ENCODE assay signal across 8 cellular contexts in genomic region chr1:205488074-205488723, GRCh38. TPM values are rescaled to one million over a fixed set of nuclear protein-coding genes. Genes with fewer than 3 reads are reported as not detected.
DNase-seq lines count a peak whose midpoint lies in the region; ATAC-seq and TF ChIP-seq lines count a peak whose summit lies in the region.

No MANE protein-coding gene starts in this region.

- H3K4me1 ChIP-seq in HEK293 (ENCODE audit: control insufficient read depth, insufficient read depth, low read length) (peaks cover 6% of the 10 kb centered on the region), upper lobe of right lung (peaks cover 10% of the 10 kb centered on the region)

- TF ChIP-seq CTCF in HEK293 (tag by site-specific recombination; IDR thresholded peaks at IDR 0.05) (peak; percentile 59; the same call in 1 of the 2 replicates), upper lobe of right lung (IDR thresholded peaks at IDR 0.05) (peak; percentile 81)

- POLR2A ChIA-PET in HEK293 (lab: Yijun Ruan, JAX), result interaction anchor here (0.9 to 1.5 kb wide), 3 partner anchors 14 to 36 kb away, joined by 3 to 5 read pairs (median 3); no protein-coding TSS in a partner anchor

- H3K27ac ChIP-seq in HEK293 (ENCODE audit: extremely low read depth, low read depth, low read length) (no peak overlapping the region), upper lobe of right lung (no peak overlapping the region)

- H3K4me3 ChIP-seq in HEK293 (ENCODE audit: low read depth, low read length) (no peak overlapping the region), upper lobe of right lung (no peak overlapping the region)

- CTCF ChIA-PET in HEK293 (lab: Yijun Ruan, JAX), result interaction anchor here (0.6 to 19.2 kb wide), 35 partner anchors 10 to 215 kb away, joined by 3 to 459 read pairs (median 6); no protein-coding TSS in a partner anchor

- ATAC-seq in upper lobe of right lung (peak; percentile 84), GM21786 (IDR thresholded peaks at IDR 0.05; ENCODE audit: unreplicated experiment) (no peak)

- H3K9me3 ChIP-seq in HEK293 (ENCODE audit: control insufficient read depth, insufficient read depth, low read depth, low read length), result no peaks in the 10 kb centered on the region
- H3K9me3 ChIP-seq in upper lobe of right lung, result no peaks in the 10 kb centered on the region

- DNase-seq in Caki2 (ENCODE audit: low read depth), result peak; percentile 57
- DNase-seq in NCI-H446 treated with DMSO at 0.1 percent for 48 hours (lab: John Stamatoyannopoulos, UW), result peak; percentile 56
- DNase-seq in activated CD4-positive, alpha-beta T cell treated with anti-CD3 and anti-CD28 coated beads, Interleukin-2, amount 50 U/mL, for 1 hour, result peak; percentile 31
- peak; percentile 78 for DNase-seq in epidermal melanocyte (ENCODE audit: insufficient read length, low spot score)
- peak; percentile 72 for DNase-seq in midbrain (lab: John Stamatoyannopoulos, UW)
- DNase-seq in upper lobe of right lung, result no peak

- H3K36me3 ChIP-seq in HEK293 (ENCODE audit: control insufficient read depth in 2 of 2, insufficient read depth in 1 of 2, low read length in 2 of 2) (no peaks in the 10 kb centered on the region), upper lobe of right lung (no peaks in the 10 kb centered on the region)

- peaks cover 14% of the 10 kb centered on the region for H3K27me3 ChIP-seq in upper lobe of right lung

- intact Hi-C loops in upper lobe of right lung (cut with DNase I), result loop anchor here (5.0 to 10.0 kb wide), 4 partner anchors 34 to 213 kb away; partner anchors contain the start of gene KLHDC8A

- in situ Hi-C loops in Caki2 (cut with HindIII; ENCODE audit: low pct_unique_long_range_greater_than_20kb, low sequenced_read_pairs), result no loop called here

TF ChIP-seq in HEK293, 187 proteins besides CTCF, POLR2A, EP300 and RAD21:
- TF ChIP-seq KLF8 (tag by site-specific recombination; IDR thresholded peaks at IDR 0.05), result no peak
- TF ChIP-seq ZBTB21 (tag by site-specific recombination; IDR thresholded peaks at IDR 0.05), result no peak
- no peak for TF ChIP-seq ZFP3 (tag by site-specific recombination; IDR thresholded peaks at IDR 0.05; ENCODE audit: low read depth)
- no peak for TF ChIP-seq ZNF394 (tag by site-specific recombination; IDR thresholded peaks at IDR 0.05; ENCODE audit: borderline replicate concordance)
- no peak for TF ChIP-seq KLF10 (tag by site-specific recombination; IDR thresholded peaks at IDR 0.05)
- TF ChIP-seq ZNF580 (tag by site-specific recombination; IDR thresholded peaks at IDR 0.05), result no peak
- TF ChIP-seq REST (tag by site-specific recombination; IDR thresholded peaks at IDR 0.05), result peak; percentile 99
- TF ChIP-seq PATZ1 (tag by site-specific recombination; IDR thresholded peaks at IDR 0.05), result 0 out of 2 replicates have a peak, but pooled peaks have one; percentile 39
- TF ChIP-seq ZNF274 (IDR thresholded peaks at IDR 0.05; ENCODE audit: low read length), result no peak
- no peak for TF ChIP-seq ZNF274 (tag by site-specific recombination; IDR thresholded peaks at IDR 0.05; ENCODE audit: borderline replicate concordance)
- no peak for TF ChIP-seq ZNF555 (tag by site-specific recombination; conservative IDR thresholded peaks at IDR 0.05)
- TF ChIP-seq ZNF660 (tag by site-specific recombination; IDR thresholded peaks at IDR 0.05), result no peak; the same call in 1 of the 2 replicates
- peak; percentile 65 for TF ChIP-seq ZBTB17 (tag by site-specific recombination; IDR thresholded peaks at IDR 0.05)
- TF ChIP-seq ZXDB (tag by site-specific recombination; IDR thresholded peaks at IDR 0.05), result 0 out of 2 replicates have a peak, but pooled peaks have one; percentile 17
- 0 out of 2 replicates have a peak, but pooled peaks have one; percentile 26 for TF ChIP-seq SP7 (tag by site-specific recombination; IDR thresholded peaks at IDR 0.05)
- peak; percentile 89 for TF ChIP-seq ZNF654 (tag by site-specific recombination; IDR thresholded peaks at IDR 0.05; ENCODE audit: low read depth)
- TF ChIP-seq ZBTB48 (tag by site-specific recombination; IDR thresholded peaks at IDR 0.05), result peak; percentile 66; the same call in 1 of the 2 replicates

RNA-seq across cellular contexts. Expression of gene CDK18, which starts 16.3 kb away (rescaled TPM):
- 4.5 and 17.4 TPM in 2 replicates for total RNA-seq in Caki2 (2014; rRNA removed; shearing (Covaris generic); ENCODE audit: low replicate concordance)
- total RNA-seq in upper lobe of right lung, result 31.6 TPM

RNA-seq across cellular contexts. Expression of gene BLACAT1, which starts 32.4 kb away (rescaled TPM):
- total RNA-seq in Caki2 (2014; rRNA removed; shearing (Covaris generic); ENCODE audit: low replicate concordance), result 0.07 and 0.78 TPM in 2 replicates
- 0.84 TPM for total RNA-seq in upper lobe of right lung
